ENCODE assay signal across 24 cellular contexts in the genomic region with DNA sequence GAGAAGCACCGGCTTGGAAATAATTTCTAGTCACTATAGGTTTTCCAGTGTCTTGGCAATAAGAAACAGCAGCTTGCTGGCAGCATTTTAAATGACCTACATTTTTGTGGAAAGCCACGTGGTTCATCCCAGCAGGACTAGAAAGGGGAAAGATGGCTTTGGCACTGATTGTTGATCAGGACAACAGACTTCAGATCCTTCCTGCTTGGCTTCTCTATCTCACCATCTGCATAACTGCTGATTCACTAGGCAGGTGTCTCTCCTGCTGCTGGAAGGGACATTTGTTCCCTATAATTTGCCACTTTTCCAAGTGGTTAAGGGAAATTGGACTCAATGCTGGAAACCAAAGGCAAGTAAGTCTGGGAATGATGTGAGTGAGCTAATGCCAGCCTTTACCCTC.
DNase-seq lines count a peak whose midpoint lies in the region; TF ChIP-seq lines count a peak whose summit lies in the region.
"Had no signal": no experiment of that assay in that cellular context is flagged by ENCODE, and none has a peak within 500 bp of the region (broad histone marks: within the 10 kb centered on the region; RNA-seq: fewer than 3 reads in every experiment).

No MANE protein-coding gene starts in this region.

- CTCF ChIA-PET in Calu3 (lab: Charles Lee), result no interaction called here

- no peaks in the 10 kb centered on the region for H3K36me3 ChIP-seq in prostate gland
- H3K36me3 ChIP-seq: BLaER1, left lung, upper lobe of right lung had no signal

- no peak overlapping the region for H3K27ac Mint-ChIP-seq in Calu3 (ENCODE audit: unreplicated experiment)
- H3K27ac Mint-ChIP-seq: activated CD4-positive, alpha-beta T cell treated with anti-CD3 and anti-CD28 coated beads for 36 hours; activated naive CD4-positive, alpha-beta T cell treated with anti-CD3 and anti-CD28 coated beads, Interleukin-2, amount 10 ng/mL, durations not matched to agents 7 days and 5 days; activated T-cell treated with anti-CD3 and anti-CD28 coated beads, Interleukin-2, amount 50 U/mL, for 72 hours; immature natural killer cell; natural killer cell had no signal

- no peaks in the 10 kb centered on the region for H3K36me3 Mint-ChIP-seq in Calu3 (ENCODE audit: insufficient read depth, unreplicated experiment)
- H3K36me3 Mint-ChIP-seq: activated naive CD4-positive, alpha-beta T cell treated with anti-CD3 and anti-CD28 coated beads, Interleukin-2, amount 10 ng/mL, durations not matched to agents 7 days and 5 days had no signal

- H3K27ac ChIP-seq in prostate gland, result no peak overlapping the region
- H3K27ac ChIP-seq: A549, BLaER1, foreskin keratinocyte, left lung, upper lobe of right lung had no signal

- no peak overlapping the region for H3K4me3 Mint-ChIP-seq in Calu3 (ENCODE audit: low read depth, unreplicated experiment)
- H3K4me3 Mint-ChIP-seq: activated CD4-positive, alpha-beta T cell treated with anti-CD3 and anti-CD28 coated beads for 36 hours; activated naive CD4-positive, alpha-beta T cell treated with anti-CD3 and anti-CD28 coated beads, Interleukin-2, amount 10 ng/mL, durations not matched to agents 7 days and 5 days; activated T-cell treated with anti-CD3 and anti-CD28 coated beads, Interleukin-2, amount 50 U/mL, for 72 hours; central memory CD8-positive, alpha-beta T cell; immature natural killer cell; natural killer cell had no signal

- no peaks in the 10 kb centered on the region for H3K27me3 ChIP-seq in prostate gland (replicated peaks; ENCODE audit: insufficient read depth)
- H3K27me3 ChIP-seq: BLaER1, left lung, upper lobe of right lung had no signal

- BruUV-seq in Calu3 (replicated peaks; lab: Mats Ljungman, UMichigan), result no TSS peak

- H3K4me3 ChIP-seq in prostate gland, result no peak overlapping the region
- H3K4me3 ChIP-seq: A549, BLaER1, left lung, upper lobe of right lung had no signal

- no peaks in the 10 kb centered on the region for H3K9me3 ChIP-seq in prostate gland
- H3K9me3 ChIP-seq: upper lobe of right lung had no signal

- no peaks in the 10 kb centered on the region for H3K4me1 ChIP-seq in prostate gland (replicated peaks)
- H3K4me1 ChIP-seq: A549, BLaER1, foreskin keratinocyte, left lung, upper lobe of right lung had no signal

- H3K4me1 Mint-ChIP-seq in Calu3 (ENCODE audit: low read depth, unreplicated experiment), result no peaks in the 10 kb centered on the region
- H3K4me1 Mint-ChIP-seq: activated CD4-positive, alpha-beta T cell treated with anti-CD3 and anti-CD28 coated beads for 36 hours; activated naive CD4-positive, alpha-beta T cell treated with anti-CD3 and anti-CD28 coated beads, Interleukin-2, amount 10 ng/mL, durations not matched to agents 7 days and 5 days; central memory CD8-positive, alpha-beta T cell; immature natural killer cell; natural killer cell had no signal

- 53% methylated on average over 2 of the region's 2 CpGs for WGBS in prostate gland

- TF ChIP-seq POLR2A in prostate gland (IDR thresholded peaks at IDR 0.05), result no peak

- no peak for TF ChIP-seq CTCF in prostate gland (IDR thresholded peaks at IDR 0.05)
- TF ChIP-seq CTCF in Calu3 (IDR thresholded peaks at IDR 0.05; ENCODE audit: unreplicated experiment), result no peak

- H3K27me3 Mint-ChIP-seq in Calu3 (ENCODE audit: unreplicated experiment), result no peaks in the 10 kb centered on the region

- DNase-seq in NCI-H2227 (lab: John Stamatoyannopoulos, UW; ENCODE audit: unreplicated experiment) (peak; percentile 46), NCI-H2227 treated with DMSO at 0.1 percent for 48 hours (lab: John Stamatoyannopoulos, UW) (no peak), NCI-H2171 treated with DMSO at 0.1 percent for 48 hours (lab: John Stamatoyannopoulos, UW) (peak; percentile 77), cerebellar cortex (ENCODE audit: low spot score) (peak; percentile 99), pons (ENCODE audit: low spot score) (peak; percentile 51), prostate gland (ENCODE audit: low spot score) (no peak), Calu3 (no peak)
- no peak for DNase-seq in NK-92 treated with Interleukin-12 subunit alpha and Interleukin-12 subunit beta, amount 100 ng/mL, for 24 hours (lab: John Stamatoyannopoulos, UW)
- DNase-seq: activated CD4-positive, alpha-beta T cell treated with anti-CD3 and anti-CD28 coated beads for 36 hours; activated naive CD4-positive, alpha-beta T cell treated with anti-CD3 and anti-CD28 coated beads, Interleukin-2, amount 10 ng/mL, durations not matched to agents 7 days and 5 days; activated T-cell treated with anti-CD3 and anti-CD28 coated beads, Interleukin-2, amount 50 U/mL, for 72 hours; effector CD4-positive, alpha-beta T cell; erythroblast; foreskin keratinocyte; GF-D8; immature natural killer cell; left lung; MM.1S; natural killer cell; NCI-H1436 treated with DMSO at 0.1 percent for 48 hours; upper lobe of right lung had no signal

- intact Hi-C loops in prostate gland (cut with DNase I) (no loop called here), Calu3 (cut with micrococcal nuclease; ENCODE audit: unreplicated experiment) (no loop called here)

- H3K9me3 Mint-ChIP-seq in Calu3 (ENCODE audit: low read depth, unreplicated experiment), result peaks cover 13% of the 10 kb centered on the region

Comparison
In these comparisons a context has a peak if more than half of its experiments do, and no peak if none do; other contexts are left out.
1. DNase-seq: peak in NCI-H2227 (single experiment), NCI-H2171 treated with DMSO at 0.1 percent for 48 hours (single experiment), cerebellar cortex (single experiment) and pons (single experiment); none in NCI-H2227 treated with DMSO at 0.1 percent for 48 hours (single experiment), NK-92 treated with Interleukin-12 subunit alpha and Interleukin-12 subunit beta, amount 100 ng/mL, for 24 hours (single experiment), prostate gland (single experiment) and Calu3 (single experiment).